1 cellular context compared by ENCODE assay signal in genomic region chr1:110383311-110383990, GRCh38.
TF ChIP-seq lines count a peak whose summit lies in the region.

No MANE protein-coding gene starts in this region.

TF ChIP-seq in K562, 482 proteins besides CTCF, POLR2A, EP300 and RAD21 (continued from another document):
- TF ChIP-seq, protein P1, sequence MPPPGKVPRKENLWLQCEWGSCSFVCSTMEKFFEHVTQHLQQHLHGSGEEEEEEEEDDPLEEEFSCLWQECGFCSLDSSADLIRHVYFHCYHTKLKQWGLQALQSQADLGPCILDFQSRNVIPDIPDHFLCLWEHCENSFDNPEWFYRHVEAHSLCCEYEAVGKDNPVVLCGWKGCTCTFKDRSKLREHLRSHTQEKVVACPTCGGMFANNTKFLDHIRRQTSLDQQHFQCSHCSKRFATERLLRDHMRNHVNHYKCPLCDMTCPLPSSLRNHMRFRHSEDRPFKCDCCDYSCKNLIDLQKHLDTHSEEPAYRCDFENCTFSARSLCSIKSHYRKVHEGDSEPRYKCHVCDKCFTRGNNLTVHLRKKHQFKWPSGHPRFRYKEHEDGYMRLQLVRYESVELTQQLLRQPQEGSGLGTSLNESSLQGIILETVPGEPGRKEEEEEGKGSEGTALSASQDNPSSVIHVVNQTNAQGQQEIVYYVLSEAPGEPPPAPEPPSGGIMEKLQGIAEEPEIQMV (tag; conservative IDR thresholded peaks at IDR 0.05; ENCODE audit: low read depth), result no peak
- TF ChIP-seq CTBP1 (IDR thresholded peaks at IDR 0.05; ENCODE audit: borderline replicate concordance), result no peak
- no peak for TF ChIP-seq PCBP2 (IDR thresholded peaks at IDR 0.05; ENCODE audit: low read depth, low read length, poor library complexity, severe bottlenecking)
- no peak for TF ChIP-seq NCOA4 (IDR thresholded peaks at IDR 0.05; ENCODE audit: partially characterized antibody)
- TF ChIP-seq DMBX1 (CRISPR knock-in tag; IDR thresholded peaks at IDR 0.05; ENCODE audit: borderline replicate concordance), result no peak
- TF ChIP-seq, protein P2, sequence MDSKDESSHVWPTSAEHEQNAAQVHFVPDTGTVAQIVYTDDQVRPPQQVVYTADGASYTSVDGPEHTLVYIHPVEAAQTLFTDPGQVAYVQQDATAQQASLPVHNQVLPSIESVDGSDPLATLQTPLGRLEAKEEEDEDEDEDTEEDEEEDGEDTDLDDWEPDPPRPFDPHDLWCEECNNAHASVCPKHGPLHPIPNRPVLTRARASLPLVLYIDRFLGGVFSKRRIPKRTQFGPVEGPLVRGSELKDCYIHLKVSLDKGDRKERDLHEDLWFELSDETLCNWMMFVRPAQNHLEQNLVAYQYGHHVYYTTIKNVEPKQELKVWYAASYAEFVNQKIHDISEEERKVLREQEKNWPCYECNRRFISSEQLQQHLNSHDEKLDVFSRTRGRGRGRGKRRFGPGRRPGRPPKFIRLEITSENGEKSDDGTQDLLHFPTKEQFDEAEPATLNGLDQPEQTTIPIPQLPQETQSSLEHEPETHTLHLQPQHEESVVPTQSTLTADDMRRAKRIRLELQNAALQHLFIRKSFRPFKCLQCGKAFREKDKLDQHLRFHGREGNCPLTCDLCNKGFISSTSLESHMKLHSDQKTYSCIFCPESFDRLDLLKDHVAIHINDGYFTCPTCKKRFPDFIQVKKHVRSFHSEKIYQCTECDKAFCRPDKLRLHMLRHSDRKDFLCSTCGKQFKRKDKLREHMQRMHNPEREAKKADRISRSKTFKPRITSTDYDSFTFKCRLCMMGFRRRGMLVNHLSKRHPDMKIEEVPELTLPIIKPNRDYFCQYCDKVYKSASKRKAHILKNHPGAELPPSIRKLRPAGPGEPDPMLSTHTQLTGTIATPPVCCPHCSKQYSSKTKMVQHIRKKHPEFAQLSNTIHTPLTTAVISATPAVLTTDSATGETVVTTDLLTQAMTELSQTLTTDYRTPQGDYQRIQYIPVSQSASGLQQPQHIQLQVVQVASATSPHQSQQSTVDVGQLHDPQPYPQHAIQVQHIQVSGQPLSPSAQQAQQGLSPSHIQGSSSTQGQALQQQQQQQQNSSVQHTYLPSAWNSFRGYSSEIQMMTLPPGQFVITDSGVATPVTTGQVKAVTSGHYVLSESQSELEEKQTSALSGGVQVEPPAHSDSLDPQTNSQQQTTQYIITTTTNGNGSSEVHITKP (IDR thresholded peaks at IDR 0.05; ENCODE audit: partially characterized antibody), result no peak
- TF ChIP-seq, protein P3, sequence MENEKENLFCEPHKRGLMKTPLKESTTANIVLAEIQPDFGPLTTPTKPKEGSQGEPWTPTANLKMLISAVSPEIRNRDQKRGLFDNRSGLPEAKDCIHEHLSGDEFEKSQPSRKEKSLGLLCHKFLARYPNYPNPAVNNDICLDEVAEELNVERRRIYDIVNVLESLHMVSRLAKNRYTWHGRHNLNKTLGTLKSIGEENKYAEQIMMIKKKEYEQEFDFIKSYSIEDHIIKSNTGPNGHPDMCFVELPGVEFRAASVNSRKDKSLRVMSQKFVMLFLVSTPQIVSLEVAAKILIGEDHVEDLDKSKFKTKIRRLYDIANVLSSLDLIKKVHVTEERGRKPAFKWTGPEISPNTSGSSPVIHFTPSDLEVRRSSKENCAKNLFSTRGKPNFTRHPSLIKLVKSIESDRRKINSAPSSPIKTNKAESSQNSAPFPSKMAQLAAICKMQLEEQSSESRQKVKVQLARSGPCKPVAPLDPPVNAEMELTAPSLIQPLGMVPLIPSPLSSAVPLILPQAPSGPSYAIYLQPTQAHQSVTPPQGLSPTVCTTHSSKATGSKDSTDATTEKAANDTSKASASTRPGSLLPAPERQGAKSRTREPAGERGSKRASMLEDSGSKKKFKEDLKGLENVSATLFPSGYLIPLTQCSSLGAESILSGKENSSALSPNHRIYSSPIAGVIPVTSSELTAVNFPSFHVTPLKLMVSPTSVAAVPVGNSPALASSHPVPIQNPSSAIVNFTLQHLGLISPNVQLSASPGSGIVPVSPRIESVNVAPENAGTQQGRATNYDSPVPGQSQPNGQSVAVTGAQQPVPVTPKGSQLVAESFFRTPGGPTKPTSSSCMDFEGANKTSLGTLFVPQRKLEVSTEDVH (IDR thresholded peaks at IDR 0.05; ENCODE audit: low read depth, partially characterized antibody), result no peak
- TF ChIP-seq MAFF (IDR thresholded peaks at IDR 0.05; ENCODE audit: low read length), result peak; percentile 20; the same call in 1 of the 2 replicates
- TF ChIP-seq MYC (IDR thresholded peaks at IDR 0.05; ENCODE audit: low read depth, low read length), result no peak
- TF ChIP-seq MYC (CRISPR knock-in tag; IDR thresholded peaks at IDR 0.05; ENCODE audit: borderline replicate concordance, low read depth), result no peak
- no peak for TF ChIP-seq MXD1 (CRISPR knock-in tag; IDR thresholded peaks at IDR 0.05; ENCODE audit: borderline replicate concordance, poor library complexity, severe bottlenecking)
- TF ChIP-seq ZNF133 (CRISPR knock-in tag; IDR thresholded peaks at IDR 0.05), result no peak
- TF ChIP-seq, protein P4, sequence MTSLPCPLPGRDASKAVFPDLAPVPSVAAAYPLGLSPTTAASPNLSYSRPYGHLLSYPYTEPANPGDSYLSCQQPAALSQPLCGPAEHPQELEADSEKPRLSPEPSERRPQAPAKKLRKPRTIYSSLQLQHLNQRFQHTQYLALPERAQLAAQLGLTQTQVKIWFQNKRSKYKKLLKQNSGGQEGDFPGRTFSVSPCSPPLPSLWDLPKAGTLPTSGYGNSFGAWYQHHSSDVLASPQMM (CRISPR knock-in tag; IDR thresholded peaks at IDR 0.05), result no peak
- no peak for TF ChIP-seq SMAD4 (CRISPR knock-in tag; conservative IDR thresholded peaks at IDR 0.05)
- TF ChIP-seq, protein P5, sequence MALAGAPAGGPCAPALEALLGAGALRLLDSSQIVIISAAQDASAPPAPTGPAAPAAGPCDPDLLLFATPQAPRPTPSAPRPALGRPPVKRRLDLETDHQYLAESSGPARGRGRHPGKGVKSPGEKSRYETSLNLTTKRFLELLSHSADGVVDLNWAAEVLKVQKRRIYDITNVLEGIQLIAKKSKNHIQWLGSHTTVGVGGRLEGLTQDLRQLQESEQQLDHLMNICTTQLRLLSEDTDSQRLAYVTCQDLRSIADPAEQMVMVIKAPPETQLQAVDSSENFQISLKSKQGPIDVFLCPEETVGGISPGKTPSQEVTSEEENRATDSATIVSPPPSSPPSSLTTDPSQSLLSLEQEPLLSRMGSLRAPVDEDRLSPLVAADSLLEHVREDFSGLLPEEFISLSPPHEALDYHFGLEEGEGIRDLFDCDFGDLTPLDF (CRISPR knock-in tag; IDR thresholded peaks at IDR 0.05), result no peak
- no peak for TF ChIP-seq ZNF253 (CRISPR knock-in tag; conservative IDR thresholded peaks at IDR 0.05)
- no peak for TF ChIP-seq RBM34 (IDR thresholded peaks at IDR 0.05; ENCODE audit: borderline replicate concordance, insufficient read depth, low read length)
